ENCODE assay signal across 18 cellular contexts in genomic region chr3:158217992-158218391, GRCh38.
DNase-seq lines count a peak whose midpoint lies in the region; ATAC-seq, FAIRE-seq and TF ChIP-seq lines count a peak whose summit lies in the region.
"Had no signal": no experiment of that assay in that cellular context is flagged by ENCODE, and none has a peak within 500 bp of the region (broad histone marks: within the 10 kb centered on the region; RNA-seq: fewer than 3 reads in every experiment).

No MANE protein-coding gene starts in this region.

- H3K18ac ChIP-seq in H1 (ENCODE audit: extremely low read depth, low read length) = no peak overlapping the region

- no peak overlapping the region for H2BK12ac ChIP-seq in H1 (ENCODE audit: low read depth, low read length)

- H3K4me1 ChIP-seq in DND-41 (ENCODE audit: insufficient read depth, low read length) = no peaks in the 10 kb centered on the region
- H3K4me1 ChIP-seq in H1 (replicated peaks in 1 of 4; ENCODE audit: control insufficient read depth in 3 of 4, insufficient read depth in 4 of 4, low read length in 3 of 4) = no peaks in the 10 kb centered on the region
- H3K4me1 ChIP-seq in MM.1S (ENCODE audit: low read length) = no peaks in the 10 kb centered on the region

- POLR2A ChIA-PET in H1 (lab: Charles Lee; ENCODE audit: partially characterized antibody) = no interaction called here

- no peak overlapping the region for H2AK5ac ChIP-seq in H1 (ENCODE audit: low read depth, low read length)

- peak; percentile 73 for ATAC-seq in DND-41 (ENCODE audit: insufficient read depth, low read depth)

- H3K4me2 ChIP-seq in DND-41 (ENCODE audit: insufficient read depth, low read length) (no peak overlapping the region), H1 (ENCODE audit: insufficient read depth in 1 of 2, low read depth in 2 of 2, low read length in 2 of 2) (no peak overlapping the region), MM.1S (ENCODE audit: low read depth, low read length) (no peak overlapping the region)

- H3K27ac Mint-ChIP-seq in progenitor cell of endocrine pancreas = no peak overlapping the region
- H3K27ac Mint-ChIP-seq: B cell; CD4-positive, alpha-beta T cell had no signal

- no peak overlapping the region for H2AFZ ChIP-seq in DND-41 (ENCODE audit: low read depth, low read length)
- H2AFZ ChIP-seq in H1 (ENCODE audit: low read length) = no peak overlapping the region
- H2AFZ ChIP-seq in MM.1S (ENCODE audit: low read length) = no peak overlapping the region

- no peak overlapping the region for H4K5ac ChIP-seq in H1 (ENCODE audit: insufficient read length, low read depth, low read length)

- TF ChIP-seq RAD21 in H1 (IDR thresholded peaks at IDR 0.05 in 1 of 2, conservative IDR thresholded peaks at IDR 0.05 in 1 of 2; ENCODE audit: low read depth in 2 of 2, low read length in 2 of 2) = no peak

- H3K79me1 ChIP-seq in H1 (ENCODE audit: low read depth, low read length) = no peaks in the 10 kb centered on the region

- H3K14ac ChIP-seq in H1 (ENCODE audit: insufficient read length) = no peak overlapping the region

- no peaks in the 10 kb centered on the region for H3K27me3 ChIP-seq in DND-41 (ENCODE audit: insufficient read depth, low read length, poor library complexity)
- no peaks in the 10 kb centered on the region for H3K27me3 ChIP-seq in H1 (replicated peaks in 1 of 4; ENCODE audit: control insufficient read depth in 3 of 4, extremely low read depth in 1 of 4, insufficient read depth in 3 of 4, low read length in 3 of 4)
- no peaks in the 10 kb centered on the region for H3K27me3 ChIP-seq in MM.1S (replicated peaks; ENCODE audit: insufficient read depth, low read length)

- H3K9ac ChIP-seq in DND-41 (ENCODE audit: low read depth, low read length) (no peak overlapping the region), H1 (replicated peaks in 1 of 4; ENCODE audit: extremely low read depth in 1 of 4, low read depth in 3 of 4, low read length in 3 of 4) (no peak overlapping the region), MM.1S (ENCODE audit: low read length) (no peak overlapping the region)

- DNase-seq in DND-41 = no peak
- peak; percentile 10 for DNase-seq in NCI-H69 (lab: John Stamatoyannopoulos, UW)
- no peak for DNase-seq in H1 (ENCODE audit: low read depth in 1 of 2, low spot score in 2 of 2)
- no peak for DNase-seq in MM.1S
- DNase-seq in progenitor cell of endocrine pancreas (ENCODE audit: low spot score, unreplicated experiment) = no peak
- no peak for DNase-seq in anterior cingulate cortex (lab: John Stamatoyannopoulos, UW)
- no peak for DNase-seq in GF-D8 (lab: John Stamatoyannopoulos, UW)
- DNase-seq: ACHN; C1 segment of cervical spinal cord; Calu3; CD4-positive, alpha-beta T cell; DMS153; DMS79 treated with DMSO at 0.1 percent for 48 hours; GDM1; H7; KBM-7 had no signal

- H3K4ac ChIP-seq in H1 (replicated peaks; ENCODE audit: insufficient read length, low read depth, low read length) = no peak overlapping the region

- no peaks in the 10 kb centered on the region for H3K23me2 ChIP-seq in H1 (ENCODE audit: low read depth, low read length)

- H2BK15ac ChIP-seq in H1 (ENCODE audit: low read length) = no peak overlapping the region

- H3K36me3 Mint-ChIP-seq in progenitor cell of endocrine pancreas (ENCODE audit: insufficient read depth) = no peaks in the 10 kb centered on the region

- peak overlapping the region; percentile 15 for H3K23ac ChIP-seq in H1 (ENCODE audit: insufficient read length)

- no peak overlapping the region for H3K4me3 Mint-ChIP-seq in progenitor cell of endocrine pancreas (ENCODE audit: low read depth)
- H3K4me3 Mint-ChIP-seq: B cell; CD4-positive, alpha-beta T cell had no signal

- H3K56ac ChIP-seq in H1 (replicated peaks; ENCODE audit: insufficient read length, low read depth, low read length) = no peak overlapping the region

- TF ChIP-seq CTCF in DND-41 (IDR thresholded peaks at IDR 0.05; ENCODE audit: borderline replicate concordance, extremely low read depth, low read length, poor library complexity, severe bottlenecking) (no peak), H1 (IDR thresholded peaks at IDR 0.05; ENCODE audit: control extremely low read depth in 1 of 3, insufficient read depth in 1 of 3, low read depth in 1 of 3, low read length in 3 of 3) (no peak), MM.1S (IDR thresholded peaks at IDR 0.05; ENCODE audit: low read length) (no peak), progenitor cell of endocrine pancreas (IDR thresholded peaks at IDR 0.05; ENCODE audit: unreplicated experiment) (no peak)

- no peaks in the 10 kb centered on the region for H3K9me2 ChIP-seq in MM.1S (replicated peaks; ENCODE audit: insufficient read depth, low read length)

- H4K20me1 ChIP-seq in DND-41 (ENCODE audit: insufficient read depth, low read length) (peaks cover 10% of the 10 kb centered on the region; the same call in 1 of the 2 replicates), H1 (replicated peaks in 1 of 2; ENCODE audit: control insufficient read depth in 1 of 2, insufficient read depth in 2 of 2, low read length in 2 of 2) (no peaks in the 10 kb centered on the region), MM.1S (ENCODE audit: insufficient read depth, low read length) (no peaks in the 10 kb centered on the region)

- H3K27me3 Mint-ChIP-seq in progenitor cell of endocrine pancreas = no peaks in the 10 kb centered on the region
- H3K27me3 Mint-ChIP-seq: B cell; CD4-positive, alpha-beta T cell had no signal

- H3F3A ChIP-seq in MM.1S (ENCODE audit: insufficient read depth, low read length) = no peaks in the 10 kb centered on the region

- no peak overlapping the region for H2BK120ac ChIP-seq in H1 (replicated peaks; ENCODE audit: low read depth, low read length)

- H4K91ac ChIP-seq in H1 (replicated peaks; ENCODE audit: insufficient read length, low read length) = no peak overlapping the region

- no peak overlapping the region for H3K4me3 ChIP-seq in DND-41 (ENCODE audit: low read depth in 1 of 2, low read length in 2 of 2)
- no peak overlapping the region for H3K4me3 ChIP-seq in H1 (ENCODE audit: extremely low read depth in 1 of 4, insufficient read depth in 2 of 4, low read depth in 3 of 4, low read length in 4 of 4)
- no peak overlapping the region for H3K4me3 ChIP-seq in MM.1S (ENCODE audit: low read length)

- H4K8ac ChIP-seq in H1 (ENCODE audit: extremely low read depth, insufficient read depth, low read length) = no peak overlapping the region

- H3K9me3 ChIP-seq in DND-41 (ENCODE audit: insufficient read depth, low read length, severe bottlenecking) = no peaks in the 10 kb centered on the region
- no peaks in the 10 kb centered on the region for H3K9me3 ChIP-seq in H1 (ENCODE audit: insufficient read depth in 2 of 2, low read depth in 1 of 2, low read length in 1 of 2)
- H3K9me3 ChIP-seq in MM.1S (replicated peaks; ENCODE audit: insufficient read depth, low read length) = no peaks in the 10 kb centered on the region

- H3K36me3 ChIP-seq in DND-41 (ENCODE audit: insufficient read depth, low read length) (peaks cover 2% of the 10 kb centered on the region; the same call in 1 of the 2 replicates), H1 (ENCODE audit: control insufficient read depth in 2 of 4, insufficient read depth in 4 of 4, low read length in 3 of 4) (no peaks in the 10 kb centered on the region), MM.1S (replicated peaks; ENCODE audit: insufficient read depth, low read length) (no peaks in the 10 kb centered on the region)

- H2BK5ac ChIP-seq in H1 (ENCODE audit: low read depth, low read length) = no peak overlapping the region

- no peak for TF ChIP-seq EP300 in H1 (IDR thresholded peaks at IDR 0.05; ENCODE audit: borderline replicate concordance in 1 of 2, low read depth in 2 of 2, low read length in 2 of 2)

- H3K27ac ChIP-seq in DND-41 (ENCODE audit: low read length) (no peak overlapping the region), H1 (ENCODE audit: low read depth, low read length) (no peak overlapping the region), MM.1S (ENCODE audit: low read length) (no peak overlapping the region)
- H3K27ac ChIP-seq: HL-60 had no signal

- WGBS in H1 (ENCODE audit: extremely low coverage in 1 of 2, insufficient coverage in 1 of 2, insufficient read length in 1 of 2, insufficient replicate concordance in 2 of 2, low coverage in 1 of 2, low lambda C conversion rate in 2 of 2, missing lambda C conversion rate in 1 of 2), 2 experiments = 91% methylated on average over 3 of the region's 3 CpGs; no CpG with 5 or more reads in 1 of the 2 experiments

- no peak overlapping the region for H2BK20ac ChIP-seq in H1 (ENCODE audit: low read length)

- CTCF ChIA-PET in H1 (lab: Charles Lee; ENCODE audit: partially characterized antibody) = interaction anchor here (0.6 kb wide), 1 partner anchor 323 kb away, joined by 4 read pairs; no protein-coding TSS in a partner anchor

- FAIRE-seq in H1 (lab: Jason Lieb, UNC) = no peak

- peaks cover 11% of the 10 kb centered on the region for H3K79me2 ChIP-seq in DND-41 (ENCODE audit: insufficient read depth, low read length)
- H3K79me2 ChIP-seq in H1 (ENCODE audit: control insufficient read depth in 1 of 2, insufficient read depth in 2 of 2, low read length in 2 of 2) = no peaks in the 10 kb centered on the region
- H3K79me2 ChIP-seq in MM.1S (ENCODE audit: low read length) = no peaks in the 10 kb centered on the region

- no peaks in the 10 kb centered on the region for H3K9me3 Mint-ChIP-seq in progenitor cell of endocrine pancreas (ENCODE audit: low read depth)
- H3K9me3 Mint-ChIP-seq: CD4-positive, alpha-beta T cell had no signal

- no peak for TF ChIP-seq POLR2A in H1 (IDR thresholded peaks at IDR 0.05; ENCODE audit: control extremely low read depth in 1 of 2, low read depth in 2 of 2, low read length in 2 of 2)

- H3K4me1 Mint-ChIP-seq in progenitor cell of endocrine pancreas (ENCODE audit: low read depth) = peaks cover 6% of the 10 kb centered on the region
- H3K4me1 Mint-ChIP-seq: B cell had no signal

TF ChIP-seq in H1, 55 proteins besides CTCF, POLR2A, EP300 and RAD21:
- TF ChIP-seq SRF (IDR thresholded peaks at IDR 0.05; ENCODE audit: low read depth, low read length) = no peak
- no peak for TF ChIP-seq TAF7 (optimal IDR thresholded peaks at IDR 0.05; ENCODE audit: borderline replicate concordance, low read depth, low read length)
- TF ChIP-seq ZNF274 (IDR thresholded peaks at IDR 0.05; ENCODE audit: borderline replicate concordance, extremely low read depth, low read length) = no peak
- no peak for TF ChIP-seq NANOG (IDR thresholded peaks at IDR 0.05; ENCODE audit: insufficient read depth, low read depth, low read length, poor library complexity, severe bottlenecking)
